Comparison of ENCODE assay signal across 8 cellular contexts in genomic region chr10:90148121-90148855, GRCh38.
DNase-seq lines count a peak whose midpoint lies in the region; ATAC-seq and TF ChIP-seq lines count a peak whose summit lies in the region.

No MANE protein-coding gene starts in this region.

- no peaks in the 10 kb centered on the region for H3K79me2 ChIP-seq in Loucy (ENCODE audit: insufficient read depth, low read length)

- no peaks in the 10 kb centered on the region for H3F3A ChIP-seq in Loucy (ENCODE audit: low read depth)

- ATAC-seq in GM19351 (IDR thresholded peaks at IDR 0.05; ENCODE audit: unreplicated experiment), result no peak
- ATAC-seq in HG03520 (IDR thresholded peaks at IDR 0.05; ENCODE audit: unreplicated experiment), result no peak

- WGBS in ovary, 3 donors, result 67 to 70% (median 68%) methylated on average over 6 of the region's 6 CpGs

- no peaks in the 10 kb centered on the region for H3K4me1 ChIP-seq in Loucy (ENCODE audit: insufficient read depth, low read length, poor library complexity, severe bottlenecking)
- no peaks in the 10 kb centered on the region for H3K4me1 ChIP-seq in ovary (ENCODE audit: insufficient read depth)

- intact Hi-C loops in posterior vena cava (cut with DNase I) (no loop called here), ovary (cut with DNase I) (no loop called here)

- no peak overlapping the region for H2AFZ ChIP-seq in Loucy (ENCODE audit: low read length)

- no peaks in the 10 kb centered on the region for H4K20me1 ChIP-seq in Loucy (ENCODE audit: insufficient read depth, low read length, poor library complexity, severe bottlenecking)

- H3K27me3 ChIP-seq in Loucy (ENCODE audit: insufficient read depth, low read length, poor library complexity, severe bottlenecking) (no peaks in the 10 kb centered on the region), ovary (no peaks in the 10 kb centered on the region)

- DNase-seq in ELR (ENCODE audit: low read depth), result peak; percentile 45
- DNase-seq in astrocyte of the hippocampus (ENCODE audit: low read depth, low spot score), result peak; percentile 64
- peak; percentile 28 for DNase-seq in midbrain (lab: John Stamatoyannopoulos, UW)
- DNase-seq in posterior vena cava (ENCODE audit: low spot score), result no peak
- no peak for DNase-seq in ovary

- H3K27ac ChIP-seq in ovary, result no peak overlapping the region

- H3K9me3 ChIP-seq in Loucy (ENCODE audit: insufficient read depth, low read depth, low read length) (no peaks in the 10 kb centered on the region), ovary (no peaks in the 10 kb centered on the region)

- H3K36me3 ChIP-seq in Loucy (ENCODE audit: insufficient read depth, low read length) (no peaks in the 10 kb centered on the region), ovary (no peaks in the 10 kb centered on the region)

- TF ChIP-seq POLR2A in ovary (IDR thresholded peaks at IDR 0.05), result no peak

- H3K4me3 ChIP-seq in Loucy (ENCODE audit: low read length, poor library complexity, severe bottlenecking) (no peak overlapping the region), ovary (no peak overlapping the region)

- H3K9ac ChIP-seq in Loucy (ENCODE audit: low read depth, low read length, poor library complexity, severe bottlenecking), result no peak overlapping the region

- no peaks in the 10 kb centered on the region for H3K9me2 ChIP-seq in Loucy (replicated peaks; ENCODE audit: low read depth, low read length)

- no peak for TF ChIP-seq EP300 in ovary (IDR thresholded peaks at IDR 0.05)

- no peak overlapping the region for H3K4me2 ChIP-seq in Loucy (ENCODE audit: low read depth, low read length, poor library complexity, severe bottlenecking)

- TF ChIP-seq CTCF in Loucy (conservative IDR thresholded peaks at IDR 0.05; ENCODE audit: low read length), result peak; percentile 53
- TF ChIP-seq CTCF in ovary (IDR thresholded peaks at IDR 0.05), result no peak

Comparison
In these comparisons a context has a peak if more than half of its experiments do, and no peak if none do; other contexts are left out.
1. DNase-seq: peak in ELR (single experiment), astrocyte of the hippocampus (single experiment) and midbrain (single experiment); none in posterior vena cava (single experiment) and ovary (0 of 5).